ENCODE assay signal across 15 cellular contexts in the genomic region with DNA sequence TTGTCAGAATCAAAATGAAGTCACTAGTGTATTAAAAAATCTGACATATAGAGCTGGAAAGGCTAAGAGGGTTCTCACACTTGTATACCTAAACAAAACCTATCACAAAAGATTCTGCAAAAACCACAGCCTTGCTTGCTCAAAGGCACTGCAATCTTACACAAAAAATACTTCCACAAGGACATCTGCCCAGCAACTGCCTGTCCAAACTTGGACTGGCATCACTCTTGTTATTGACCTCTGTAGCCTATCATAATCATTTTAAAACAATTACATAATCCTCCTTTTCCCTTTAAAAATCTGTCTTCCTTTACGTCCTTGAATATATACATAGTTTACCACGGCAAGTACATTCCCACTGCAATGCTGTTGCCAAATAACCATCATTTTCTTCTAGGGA.
"Had no signal": no experiment of that assay in that cellular context is flagged by ENCODE, and none has a peak within 500 bp of the region (broad histone marks: within the 10 kb centered on the region; RNA-seq: fewer than 3 reads in every experiment).

No MANE protein-coding gene starts in this region.

- DNase-seq: effector memory CD4-positive, alpha-beta T cell; esophagus squamous epithelium; foreskin melanocyte; head of caudate nucleus; hippocampal formation; islet precursor cell; mesendoderm; naive B cell; nephron progenitor cell; psoas muscle; retina; stimulated activated CD4-positive, alpha-beta T cell treated with anti-CD3 and anti-CD28 coated beads, Interleukin-12 subunit alpha, Interleukin-12 subunit beta, amount 100 ng/mL, for 4 hours; stimulated activated naive CD4-positive, alpha-beta T cell; trophoblast cell had no signal

- H3K4me1 ChIP-seq: psoas muscle had no signal

- H3K27me3 ChIP-seq: esophagus squamous epithelium had no signal

- H3K27ac ChIP-seq: esophagus squamous epithelium, psoas muscle, skin epidermis had no signal

- H3K9me3 ChIP-seq: psoas muscle had no signal

- H3K4me3 ChIP-seq: esophagus squamous epithelium, psoas muscle, skin epidermis had no signal
